In genomic region chr5:82277987-82278710, GRCh38 we compare ENCODE assay signal across 8 cellular contexts. TPM values are rescaled to one million over a fixed set of nuclear protein-coding genes. Genes with fewer than 3 reads are reported as not detected.
DNase-seq lines count a peak whose midpoint lies in the region; ATAC-seq and TF ChIP-seq lines count a peak whose summit lies in the region.

Gene RPS23, minus strand, starts transcription at chr5:82278354. Its CDS starts 31 bp downstream, at chr5:82278323.

- peak; percentile 15 for TF ChIP-seq POLR2A in esophagus muscularis mucosa (IDR thresholded peaks at IDR 0.05; ENCODE audit: low read depth)

- peak within 1 kb of the TSS; percentile 89 for H3K4me3 Mint-ChIP-seq in activated T-cell treated with anti-CD3 and anti-CD28 coated beads, Interleukin-2, amount 50 U/mL, for 4 hours

- peaks cover 19% of the 10 kb centered on the region for H3K4me1 ChIP-seq in Panc1 (ENCODE audit: control insufficient read depth, insufficient read depth, low read length)
- H3K4me1 ChIP-seq in esophagus muscularis mucosa = peaks cover 17 to 34% (median 25%) of the 10 kb centered on the region in 4 donors

- POLR2A ChIA-PET in Panc1 (lab: Charles Lee) = interaction anchor here (0.6 to 0.7 kb wide), 2 partner anchors 21 to 766 kb away, joined by 3 read pairs; no protein-coding TSS in a partner anchor

- no peak for TF ChIP-seq CTCF in Panc1 (IDR thresholded peaks at IDR 0.05)
- TF ChIP-seq CTCF in esophagus muscularis mucosa (IDR thresholded peaks at IDR 0.05) = no peak

- no peaks in the 10 kb centered on the region for H3K27me3 Mint-ChIP-seq in activated T-cell treated with anti-CD3 and anti-CD28 coated beads, Interleukin-2, amount 50 U/mL, for 4 hours (ENCODE audit: low read depth)

- DNase-seq in DMS153 treated with DMSO at 0.1 percent for 48 hours (lab: John Stamatoyannopoulos, UW; ENCODE audit: unreplicated experiment) (peak; percentile 66), Panc1 (ENCODE audit: low read depth, low spot score) (peak; percentile 81), esophagus muscularis mucosa (ENCODE audit: extremely low spot score) (peak; percentile 96), myocyte (ENCODE audit: low read depth) (peak; percentile 96)
- DNase-seq in Jurkat, Clone E6-1 (ENCODE audit: low read depth, low spot score) = peak; percentile 92
- peak; percentile 82 for DNase-seq in activated T-cell treated with anti-CD3 and anti-CD28 coated beads, Interleukin-2, amount 50 U/mL, for 4 hours
- peak; percentile 66 to 77 for DNase-seq in stimulated activated CD8-positive, alpha-beta memory T cell treated with anti-CD3 and anti-CD28 coated beads, Interleukin-7, amount 100 ng/mL, for 48 hours (ENCODE audit: extremely low read depth in 1 of 2, low read depth in 1 of 2)

- H3K27me3 ChIP-seq in Panc1 (ENCODE audit: control insufficient read depth, insufficient read depth, low read length) (no peaks in the 10 kb centered on the region), esophagus muscularis mucosa (no peaks in the 10 kb centered on the region)

- peak; percentile 92 for ATAC-seq in GM21619 (IDR thresholded peaks at IDR 0.05; ENCODE audit: unreplicated experiment)
- peak; percentile 95 for ATAC-seq in Panc1
- ATAC-seq in activated T-cell treated with anti-CD3 and anti-CD28 coated beads, Interleukin-2, amount 50 U/mL, for 4 hours = peak; percentile 90 to 92

- H3K9me3 ChIP-seq in Panc1 (ENCODE audit: control insufficient read depth, insufficient read depth, low read depth, low read length) (no peaks in the 10 kb centered on the region), esophagus muscularis mucosa (no peaks in the 10 kb centered on the region)

- in situ Hi-C loops in Panc1 (cut with HindIII; ENCODE audit: low pct_unique_long_range_greater_than_20kb, low sequenced_read_pairs) = no loop called here

- peak within 1 kb of the TSS; percentile 99 for H3K27ac ChIP-seq in Panc1 (ENCODE audit: low read length)
- peak within 1 kb of the TSS; percentile 79 to 88 (median 84) for H3K27ac ChIP-seq in esophagus muscularis mucosa (replicated peaks in 1 of 4)

- peaks cover 48% of the 10 kb centered on the region for H3K36me3 Mint-ChIP-seq in activated T-cell treated with anti-CD3 and anti-CD28 coated beads, Interleukin-2, amount 50 U/mL, for 4 hours (ENCODE audit: insufficient read depth)

- under 1% methylated on average over 38 of the region's 60 CpGs for WGBS in esophagus muscularis mucosa

- H3K4me1 Mint-ChIP-seq in activated T-cell treated with anti-CD3 and anti-CD28 coated beads, Interleukin-2, amount 50 U/mL, for 4 hours (ENCODE audit: low read depth) = peaks cover 36% of the 10 kb centered on the region

- H3K36me3 ChIP-seq in Panc1 (ENCODE audit: control insufficient read depth, insufficient read depth, low read length) (peaks cover 28% of the 10 kb centered on the region), esophagus muscularis mucosa (peaks cover 23 to 37% (median 31%) of the 10 kb centered on the region in 4 donors)

- TF ChIP-seq EP300 in esophagus muscularis mucosa (IDR thresholded peaks at IDR 0.05) = no peak

- intact Hi-C loops in Panc1 (cut with micrococcal nuclease; ENCODE audit: unreplicated experiment) (no loop called here), esophagus muscularis mucosa (cut with DNase I) (no loop called here)

- peak within 1 kb of the TSS; percentile 99 for H3K4me3 ChIP-seq in Jurkat, Clone E6-1 (ENCODE audit: low read length)
- H3K4me3 ChIP-seq in Panc1 (ENCODE audit: low read depth in 2 of 2, low read length in 2 of 2) = peak within 1 kb of the TSS; percentile 93 to 100
- peak within 1 kb of the TSS; percentile 81 to 95 (median 84) for H3K4me3 ChIP-seq in esophagus muscularis mucosa

- CTCF ChIA-PET in Panc1 (lab: Charles Lee) = interaction anchor here (0.6 kb wide), 1 partner anchor 768 kb away, joined by 3 read pairs; no protein-coding TSS in a partner anchor

- no TSS peak for BruUV-seq in Panc1 (replicated peaks; lab: Mats Ljungman, UMichigan)

- no peaks in the 10 kb centered on the region for H3K9me3 Mint-ChIP-seq in activated T-cell treated with anti-CD3 and anti-CD28 coated beads, Interleukin-2, amount 50 U/mL, for 4 hours

RNA-seq across cellular contexts. Expression of gene RPS23, which starts in this region (rescaled TPM):
- 3,811 TPM for polyA plus RNA-seq in Jurkat, Clone E6-1 (2012; ENCODE audit: insufficient read depth, insufficient read length)
- total RNA-seq in Panc1 (2021; ENCODE audit: unreplicated experiment) (1,388 TPM), esophagus muscularis mucosa (1,000 to 10,000 TPM; 2,601 to 3,337 (median 2,967) TPM), myocyte (1,872 and 2,361 TPM in 2 replicates)
- polyA plus RNA-seq in Panc1 (2012; ENCODE audit: insufficient read length) = 1,732 TPM
- total RNA-seq in activated T-cell treated with anti-CD3 and anti-CD28 coated beads, Interleukin-2, amount 50 U/mL, for 4 hours = 1,000 to 10,000 TPM; 2,570 to 2,655 (median 2,586) TPM
- polyA plus RNA-seq in myocyte (2012) = 2,016 TPM

Comparison
In these comparisons a context has a peak if more than half of its experiments do, and no peak if none do; other contexts are left out.
1. Peak in every context shown above with its lines: DNase-seq, ATAC-seq, H3K4me3 ChIP-seq and H3K27ac ChIP-seq.